Comparison of ENCODE assay signal across 27 cellular contexts in the genomic region with DNA sequence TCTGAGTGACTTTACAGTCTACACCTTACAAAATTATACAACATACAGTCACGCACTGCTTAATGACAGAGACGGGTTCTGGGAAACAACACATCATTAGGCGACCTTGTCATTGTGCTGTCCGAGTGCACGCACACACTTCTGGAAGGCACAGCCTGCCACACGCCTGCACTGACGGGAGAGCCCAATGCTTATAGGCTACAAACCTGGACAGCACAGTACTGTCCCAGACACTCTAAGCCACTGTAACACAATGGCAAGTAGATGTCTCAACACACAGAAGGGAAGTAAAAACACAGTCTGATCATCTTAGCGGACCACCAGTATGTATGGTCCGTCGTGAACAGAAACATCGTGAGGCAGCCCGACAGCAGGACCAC.
"Had no signal": no experiment of that assay in that cellular context is flagged by ENCODE, and none has a peak within 500 bp of the region (broad histone marks: within the 10 kb centered on the region; RNA-seq: fewer than 3 reads in every experiment).

No MANE protein-coding gene starts in this region.

- H3K9me3 Mint-ChIP-seq: dendritic cell treated with granulocyte-macrophage colony-stimulating factor and Interleukin-4, amounts not matched to agents 40 ng/mL and 50 ng/mL, for 4 days; memory B cell; mesothelial cell of epicardium; naive B cell; natural killer cell treated with Interleukin-12 subunit alpha and Interleukin-12 subunit beta and Interleukin-15 and Interleukin-18, amount 100 ng/mL, for 72 hours; neural crest cell; stimulated activated naive B cell treated with anti-CD40 and anti-IgM and Interleukin-4, amounts not matched to agents 10 μg/mL and 1 μg/mL and 100 μg/mL, for 72 hours; stimulated activated naive CD8-positive, alpha-beta T cell treated with anti-CD3 and anti-CD28 coated beads, Interleukin-15, Interleukin-2, amounts not matched to agents 100 ng/mL and 50 ng/mL, for 24 hours had no signal

- H3K4me3 Mint-ChIP-seq: dendritic cell treated with granulocyte-macrophage colony-stimulating factor and Interleukin-4, amounts not matched to agents 40 ng/mL and 50 ng/mL, for 4 days; memory B cell; mesothelial cell of epicardium; naive B cell; natural killer cell treated with Interleukin-12 subunit alpha and Interleukin-12 subunit beta and Interleukin-15 and Interleukin-18, amount 100 ng/mL, for 72 hours; neural crest cell; stimulated activated naive B cell treated with anti-CD40 and anti-IgM and Interleukin-4, amounts not matched to agents 10 μg/mL and 1 μg/mL and 100 μg/mL, for 72 hours; stimulated activated naive CD8-positive, alpha-beta T cell treated with anti-CD3 and anti-CD28 coated beads, Interleukin-15, Interleukin-2, amounts not matched to agents 100 ng/mL and 50 ng/mL, for 24 hours had no signal

- H3K9me3 ChIP-seq: colonic mucosa, mucosa of descending colon, neutrophil, right lobe of liver, suprapubic skin, thyroid gland had no signal

- ATAC-seq: left lobe of liver; mucosa of descending colon; natural killer cell treated with Interleukin-12 subunit alpha and Interleukin-12 subunit beta and Interleukin-15 and Interleukin-18, amount 100 ng/mL, for 72 hours; stimulated activated naive B cell treated with anti-CD40 and anti-IgM and Interleukin-4, amounts not matched to agents 10 μg/mL and 1 μg/mL and 100 μg/mL, for 72 hours had no signal

- H3K27ac Mint-ChIP-seq: dendritic cell treated with granulocyte-macrophage colony-stimulating factor and Interleukin-4, amounts not matched to agents 40 ng/mL and 50 ng/mL, for 4 days; memory B cell; mesothelial cell of epicardium; progenitor cell of endocrine pancreas; stimulated activated naive B cell treated with anti-CD40 and anti-IgM and Interleukin-4, amounts not matched to agents 10 μg/mL and 1 μg/mL and 100 μg/mL, for 72 hours; stimulated activated naive CD8-positive, alpha-beta T cell treated with anti-CD3 and anti-CD28 coated beads, Interleukin-15, Interleukin-2, amounts not matched to agents 100 ng/mL and 50 ng/mL, for 24 hours had no signal

- H3K27me3 ChIP-seq: colonic mucosa, neutrophil, right lobe of liver, suprapubic skin, thyroid gland had no signal

- DNase-seq: colonic mucosa; effector CD8-positive, alpha-beta T cell; erythroblast; kidney; mucosa of descending colon; naive B cell; right lobe of liver; small intestine; stimulated activated CD4-positive, alpha-beta T cell treated with anti-CD3 and anti-CD28 coated beads, Interleukin-15, amount 100 ng/mL, for 24 hours; stimulated activated CD4-positive, alpha-beta T cell treated with anti-CD3 and anti-CD28 coated beads, Interleukin-2, amount 100 ng/mL, for 48 hours; stimulated activated naive B cell treated with anti-CD40 and anti-IgM and Interleukin-4, amounts not matched to agents 10 μg/mL and 1 μg/mL and 100 μg/mL, for 72 hours; thyroid gland; trophoblast cell had no signal

- H3K4me1 ChIP-seq: colonic mucosa, parathyroid adenoma, right lobe of liver, suprapubic skin had no signal

- H3K36me3 ChIP-seq: colonic mucosa, right lobe of liver, thyroid gland had no signal

- H3K27me3 Mint-ChIP-seq: dendritic cell treated with granulocyte-macrophage colony-stimulating factor and Interleukin-4, amounts not matched to agents 40 ng/mL and 50 ng/mL, for 4 days; memory B cell; naive B cell; natural killer cell treated with Interleukin-12 subunit alpha and Interleukin-12 subunit beta and Interleukin-15 and Interleukin-18, amount 100 ng/mL, for 72 hours; progenitor cell of endocrine pancreas; stimulated activated naive B cell treated with anti-CD40 and anti-IgM and Interleukin-4, amounts not matched to agents 10 μg/mL and 1 μg/mL and 100 μg/mL, for 72 hours; stimulated activated naive CD8-positive, alpha-beta T cell treated with anti-CD3 and anti-CD28 coated beads, Interleukin-15, Interleukin-2, amounts not matched to agents 100 ng/mL and 50 ng/mL, for 24 hours had no signal

- H3K27ac ChIP-seq: colonic mucosa, neutrophil, parathyroid adenoma, right lobe of liver, suprapubic skin, thyroid gland had no signal

- H3K9ac ChIP-seq: parathyroid adenoma had no signal

- H3K4me1 Mint-ChIP-seq: memory B cell, mesothelial cell of epicardium, neural crest cell had no signal

- H3K4me3 ChIP-seq: colonic mucosa, lung, mucosa of descending colon, right lobe of liver, suprapubic skin, thyroid gland had no signal

- H2AFZ ChIP-seq: parathyroid adenoma had no signal

- FAIRE-seq: endothelial cell of umbilical vein, frontal cortex, kidney, small intestine had no signal
